ENCODE assay signal across 9 cellular contexts in the genomic region with DNA sequence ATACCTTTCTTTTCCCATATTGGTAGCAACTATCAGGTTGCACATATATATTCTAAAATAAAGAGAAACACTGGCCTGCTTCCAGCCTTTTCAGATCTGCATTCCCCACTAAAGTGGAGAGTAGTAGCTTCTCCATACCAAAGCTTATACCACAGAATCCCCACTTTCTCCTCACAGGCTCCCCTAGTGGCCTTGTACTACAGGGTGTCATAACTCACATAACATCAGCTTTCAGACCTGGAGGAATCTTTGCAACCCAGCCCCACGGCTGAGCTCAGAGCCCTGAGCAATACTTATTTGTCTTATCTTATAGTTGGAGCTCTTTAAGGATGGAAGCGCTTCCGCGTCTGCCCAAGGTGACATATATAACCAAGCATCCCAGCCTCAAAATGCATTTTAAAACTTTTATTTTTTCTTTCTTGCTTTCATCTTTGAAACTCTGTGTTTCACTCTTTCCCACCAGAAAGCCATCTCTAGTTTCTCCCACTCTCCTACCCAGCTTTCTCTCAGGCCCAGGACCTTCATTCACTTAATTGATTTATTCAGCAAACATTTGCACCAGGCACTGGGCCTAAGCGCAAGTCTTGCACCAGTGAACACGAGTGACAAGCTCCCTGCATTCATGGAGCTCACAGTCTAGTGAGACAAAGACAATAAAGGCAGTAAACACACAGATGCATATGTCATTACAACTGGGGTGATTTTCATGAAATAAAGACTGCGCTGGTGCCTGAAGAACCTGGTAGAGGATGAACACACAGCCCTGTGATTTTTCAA.
DNase-seq lines count a peak whose midpoint lies in the region; ATAC-seq and TF ChIP-seq lines count a peak whose summit lies in the region.
"Had no signal": no experiment of that assay in that cellular context is flagged by ENCODE, and none has a peak within 500 bp of the region (broad histone marks: within the 10 kb centered on the region; RNA-seq: fewer than 3 reads in every experiment).

No MANE protein-coding gene starts in this region.

- no peaks in the 10 kb centered on the region for H3K27me3 Mint-ChIP-seq in WTC11 (ENCODE audit: low read depth)

- H4K20me1 ChIP-seq in KMS-11 (ENCODE audit: insufficient read depth), result no peaks in the 10 kb centered on the region

- H3K4me3 ChIP-seq in KMS-11 (IDR thresholded peaks at IDR 0.05; ENCODE audit: insufficient read depth, low read depth, low read length), result no peak overlapping the region

- ATAC-seq in WTC11 (peak; percentile 99), HG02571 (IDR thresholded peaks at IDR 0.05; ENCODE audit: unreplicated experiment) (no peak), GM19324 (IDR thresholded peaks at IDR 0.05; ENCODE audit: low FRiP score, unreplicated experiment) (no peak)
- ATAC-seq: left ventricle myocardium superior had no signal

- no peak overlapping the region for H3K9ac ChIP-seq in KMS-11

- peaks cover 3% of the 10 kb centered on the region; the same call in 1 of the 2 replicates for H3K9me3 Mint-ChIP-seq in WTC11

- POLR2A ChIA-PET in WTC11 (lab: Charles Lee), result no interaction called here

- peak; percentile 16 for DNase-seq in EL
- peak; percentile 52 for DNase-seq in WTC11 (ENCODE audit: low spot score)
- DNase-seq in lung microvascular endothelial cell (ENCODE audit: low read depth in 2 of 2), result peak; percentile 31 to 55
- DNase-seq in GM20000 (ENCODE audit: low spot score), result no peak
- no peak for DNase-seq in caudate nucleus (lab: John Stamatoyannopoulos, UW)
- DNase-seq: left ventricle myocardium superior had no signal

- no peak overlapping the region for H3K27ac ChIP-seq in KMS-11
- H3K27ac ChIP-seq in caudate nucleus (ENCODE audit: low read depth, low read length), result no peak overlapping the region

- H3K4me3 Mint-ChIP-seq in WTC11, result no peak overlapping the region

- H3K27ac Mint-ChIP-seq in WTC11, result no peak overlapping the region

- no peaks in the 10 kb centered on the region for H3K36me3 Mint-ChIP-seq in WTC11

- H3K79me2 ChIP-seq in KMS-11 (ENCODE audit: insufficient read depth, low read depth), result no peaks in the 10 kb centered on the region

- no peaks in the 10 kb centered on the region for H3K4me1 Mint-ChIP-seq in WTC11

- no peaks in the 10 kb centered on the region for H3K4me1 ChIP-seq in KMS-11 (ENCODE audit: low read depth, poor library complexity, severe bottlenecking)

- no peaks in the 10 kb centered on the region for H3K36me3 ChIP-seq in KMS-11 (ENCODE audit: insufficient read depth)

- peak; percentile 55; the same call in 1 of the 2 replicates for TF ChIP-seq CTCF in KMS-11 (conservative IDR thresholded peaks at IDR 0.05; ENCODE audit: low read depth, low read length)
- TF ChIP-seq CTCF in WTC11 (IDR thresholded peaks at IDR 0.05), result no peak; the same call in 1 of the 2 replicates
- TF ChIP-seq CTCF in GM20000 (IDR thresholded peaks at IDR 0.05; ENCODE audit: extremely low read depth, missing control alignments), result no peak

- CTCF ChIA-PET in WTC11 (lab: Charles Lee), result interaction anchor here (0.5 to 1.5 kb wide), 20 partner anchors 8 to 678 kb away, joined by 3 to 11 read pairs (median 3); no protein-coding TSS in a partner anchor

- H3K4me2 ChIP-seq in KMS-11, result no peak overlapping the region

- no peaks in the 10 kb centered on the region for H3K27me3 ChIP-seq in KMS-11 (ENCODE audit: insufficient read depth, low read depth)

- H2AFZ ChIP-seq in KMS-11 (ENCODE audit: low read depth), result no peak overlapping the region

TF ChIP-seq in WTC11, 78 proteins besides CTCF, POLR2A, EP300 and RAD21:
- TF ChIP-seq ATF1 (CRISPR knock-in tag; IDR thresholded peaks at IDR 0.05) (no peak), RELA (CRISPR knock-in tag; IDR thresholded peaks at IDR 0.05; ENCODE audit: borderline replicate concordance) (no peak), ELF4 (CRISPR knock-in tag; IDR thresholded peaks at IDR 0.05; ENCODE audit: low read depth) (no peak), JAZF1 (CRISPR knock-in tag; IDR thresholded peaks at IDR 0.05) (no peak), ZNF416 (CRISPR knock-in tag; IDR thresholded peaks at IDR 0.05) (no peak), NR3C1 (CRISPR knock-in tag; conservative IDR thresholded peaks at IDR 0.05; ENCODE audit: low read depth) (no peak), CREB1 (CRISPR knock-in tag; IDR thresholded peaks at IDR 0.05) (no peak), NFATC4 (CRISPR knock-in tag; IDR thresholded peaks at IDR 0.05) (no peak)
- TF ChIP-seq, protein P1, sequence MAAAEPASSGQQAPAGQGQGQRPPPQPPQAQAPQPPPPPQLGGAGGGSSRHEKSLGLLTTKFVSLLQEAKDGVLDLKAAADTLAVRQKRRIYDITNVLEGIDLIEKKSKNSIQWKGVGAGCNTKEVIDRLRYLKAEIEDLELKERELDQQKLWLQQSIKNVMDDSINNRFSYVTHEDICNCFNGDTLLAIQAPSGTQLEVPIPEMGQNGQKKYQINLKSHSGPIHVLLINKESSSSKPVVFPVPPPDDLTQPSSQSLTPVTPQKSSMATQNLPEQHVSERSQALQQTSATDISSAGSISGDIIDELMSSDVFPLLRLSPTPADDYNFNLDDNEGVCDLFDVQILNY (CRISPR knock-in tag; IDR thresholded peaks at IDR 0.05), result no peak
- TF ChIP-seq, protein P2, sequence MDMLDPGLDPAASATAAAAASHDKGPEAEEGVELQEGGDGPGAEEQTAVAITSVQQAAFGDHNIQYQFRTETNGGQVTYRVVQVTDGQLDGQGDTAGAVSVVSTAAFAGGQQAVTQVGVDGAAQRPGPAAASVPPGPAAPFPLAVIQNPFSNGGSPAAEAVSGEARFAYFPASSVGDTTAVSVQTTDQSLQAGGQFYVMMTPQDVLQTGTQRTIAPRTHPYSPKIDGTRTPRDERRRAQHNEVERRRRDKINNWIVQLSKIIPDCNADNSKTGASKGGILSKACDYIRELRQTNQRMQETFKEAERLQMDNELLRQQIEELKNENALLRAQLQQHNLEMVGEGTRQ (CRISPR knock-in tag; IDR thresholded peaks at IDR 0.05), result no peak
- TF ChIP-seq, protein P3, sequence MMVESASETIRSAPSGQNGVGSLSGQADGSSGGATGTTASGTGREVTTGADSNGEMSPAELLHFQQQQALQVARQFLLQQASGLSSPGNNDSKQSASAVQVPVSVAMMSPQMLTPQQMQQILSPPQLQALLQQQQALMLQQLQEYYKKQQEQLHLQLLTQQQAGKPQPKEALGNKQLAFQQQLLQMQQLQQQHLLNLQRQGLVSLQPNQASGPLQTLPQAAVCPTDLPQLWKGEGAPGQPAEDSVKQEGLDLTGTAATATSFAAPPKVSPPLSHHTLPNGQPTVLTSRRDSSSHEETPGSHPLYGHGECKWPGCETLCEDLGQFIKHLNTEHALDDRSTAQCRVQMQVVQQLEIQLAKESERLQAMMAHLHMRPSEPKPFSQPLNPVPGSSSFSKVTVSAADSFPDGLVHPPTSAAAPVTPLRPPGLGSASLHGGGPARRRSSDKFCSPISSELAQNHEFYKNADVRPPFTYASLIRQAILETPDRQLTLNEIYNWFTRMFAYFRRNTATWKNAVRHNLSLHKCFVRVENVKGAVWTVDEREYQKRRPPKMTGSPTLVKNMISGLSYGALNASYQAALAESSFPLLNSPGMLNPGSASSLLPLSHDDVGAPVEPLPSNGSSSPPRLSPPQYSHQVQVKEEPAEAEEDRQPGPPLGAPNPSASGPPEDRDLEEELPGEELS (CRISPR knock-in tag; IDR thresholded peaks at IDR 0.05), result no peak

Comparison
In these comparisons a context has a peak if more than half of its experiments do, and no peak if none do; other contexts are left out.
1. DNase-seq: peak in EL (single experiment), WTC11 (single experiment) and lung microvascular endothelial cell (2 of 2); none in GM20000 (single experiment) and caudate nucleus (0 of 61).